ENCODE assay signal across 27 cellular contexts in genomic region chr4:48189731-48190130, GRCh38. TPM values are rescaled to one million over a fixed set of nuclear protein-coding genes. Genes with fewer than 3 reads are reported as not detected.
"Had no signal": no experiment of that assay in that cellular context is flagged by ENCODE, and none has a peak within 500 bp of the region (broad histone marks: within the 10 kb centered on the region; RNA-seq: fewer than 3 reads in every experiment).

No MANE protein-coding gene starts in this region.

- H3K9ac ChIP-seq: neural progenitor cell had no signal

- H3K27ac ChIP-seq: breast epithelium, colonic mucosa, dorsolateral prefrontal cortex, esophagus muscularis mucosa, gastrocnemius medialis, left ventricle myocardium inferior, neural progenitor cell, testis, vagina, VCaP had no signal

- H2AFZ ChIP-seq: neural progenitor cell had no signal

- H3K27me3 ChIP-seq: breast epithelium, colonic mucosa, esophagus muscularis mucosa, gastrocnemius medialis, neural progenitor cell, testis, vagina had no signal

- H3K4me2 ChIP-seq: neural progenitor cell had no signal

- ATAC-seq: activated CD4-positive, CD25-positive, alpha-beta regulatory T cell treated with anti-CD3 and anti-CD28 coated beads, Interleukin-2, amount 50 U/mL, for 24 hours; activated T-cell treated with anti-CD3 and anti-CD28 coated beads, Interleukin-2, amount 50 U/mL, for 72 hours; effector memory CD8-positive, alpha-beta T cell; gastrocnemius medialis; naive thymus-derived CD8-positive, alpha-beta T cell had no signal

- H3K9me3 ChIP-seq: breast epithelium, colonic mucosa, esophagus muscularis mucosa, gastrocnemius medialis, left ventricle myocardium inferior, testis, vagina had no signal

- DNase-seq: activated CD4-positive, alpha-beta memory T cell treated with anti-CD3 and anti-CD28 coated beads, Interleukin-2, amount 10 ng/mL, durations not matched to agents 7 days and 5 days; activated CD4-positive, alpha-beta T cell treated with anti-CD3 and anti-CD28 coated beads, Interleukin-2, amount 10 ng/mL, durations not matched to agents 24 days and 14 days; activated effector memory CD4-positive, alpha-beta T cell treated with Interleukin-2 at 50 U/mL for 16 hours; activated naive CD4-positive, alpha-beta T cell treated with anti-CD3 and anti-CD28 coated beads for 36 hours; activated naive CD8-positive, alpha-beta T cell treated with anti-CD3 and anti-CD28 coated beads, Interleukin-2, amount 10 ng/mL, durations not matched to agents 7 days and 5 days; activated T-cell treated with anti-CD3 and anti-CD28 coated beads, Interleukin-2, amount 50 U/mL, for 72 hours; amniotic stem cell; colonic mucosa; dorsolateral prefrontal cortex; effector memory CD8-positive, alpha-beta T cell; gastrocnemius medialis; hippocampal formation; kidney glomerular epithelial cell; left ventricle myocardium inferior; mammary epithelial cell; naive thymus-derived CD8-positive, alpha-beta T cell; retina; stimulated activated CD4-positive, alpha-beta T cell treated with anti-CD3 and anti-CD28 coated beads, Interleukin-4, amount 100 ng/mL, for 1 hour; stimulated activated naive CD4-positive, alpha-beta T cell; testis had no signal

- H3K4me1 ChIP-seq: breast epithelium, colonic mucosa, esophagus muscularis mucosa, gastrocnemius medialis, neural progenitor cell, testis, vagina had no signal

- H3K4me3 ChIP-seq: breast epithelium, colonic mucosa, dorsolateral prefrontal cortex, esophagus muscularis mucosa, gastrocnemius medialis, left ventricle myocardium inferior, neural progenitor cell, testis, vagina had no signal

- H3K36me3 ChIP-seq: breast epithelium, colonic mucosa, esophagus muscularis mucosa, gastrocnemius medialis, left ventricle myocardium inferior, neural progenitor cell, vagina had no signal

RNA-seq across cellular contexts. Expression of gene TXK, which starts 55.7 kb away (rescaled TPM):
- total RNA-seq: osteocyte had no signal
- polyA plus RNA-seq: mammary epithelial cell had no signal
